In the genomic region with DNA sequence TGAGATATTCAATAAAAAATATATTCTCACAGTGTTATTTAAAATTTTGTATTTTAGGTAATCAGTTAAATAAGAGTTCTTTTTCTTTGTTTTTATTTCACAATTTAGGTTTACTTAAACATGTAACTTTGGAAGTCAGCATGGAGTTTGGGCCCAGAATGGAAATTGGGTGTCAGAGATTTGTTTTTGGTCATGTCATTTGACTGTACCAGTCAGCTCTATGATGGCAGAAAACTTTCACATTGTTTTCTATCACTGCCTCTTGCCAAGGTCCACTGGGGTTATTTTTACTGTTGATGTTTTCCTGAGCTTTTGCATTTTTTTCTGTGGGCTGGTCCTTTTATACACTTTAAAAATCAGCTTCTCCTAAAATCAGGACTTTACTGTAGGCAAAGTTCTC, we compare ENCODE assay signal across 15 cellular contexts. TPM values are rescaled to one million over a fixed set of nuclear protein-coding genes. Genes with fewer than 3 reads are reported as not detected.
A peak's percentile ranks its signal among the peaks of the same experiment; 100 is the strongest.
DNase-seq lines count a peak whose midpoint lies in the region; ATAC-seq and TF ChIP-seq lines count a peak whose summit lies in the region.
"Had no signal": no experiment of that assay in that cellular context is flagged by ENCODE, and none has a peak within 500 bp of the region (broad histone marks: within the 10 kb centered on the region; RNA-seq: fewer than 3 reads in every experiment).

No MANE protein-coding gene starts in this region.

- no peak overlapping the region for H3K4me3 Mint-ChIP-seq in activated naive CD4-positive, alpha-beta T cell treated with anti-CD3 and anti-CD28 coated beads, Interleukin-2, amount 10 ng/mL, durations not matched to agents 7 days and 5 days
- H3K4me3 Mint-ChIP-seq in osteocyte (ENCODE audit: unreplicated experiment) = no peak overlapping the region
- H3K4me3 Mint-ChIP-seq: dendritic cell treated with granulocyte-macrophage colony-stimulating factor and Interleukin-4, amounts not matched to agents 40 ng/mL and 50 ng/mL, for 4 days had no signal

- DNase-seq in activated naive CD4-positive, alpha-beta T cell treated with anti-CD3 and anti-CD28 coated beads, Interleukin-2, amount 10 ng/mL, durations not matched to agents 7 days and 5 days = no peak
- no peak for DNase-seq in activated naive CD4-positive, alpha-beta T cell treated with anti-CD3 and anti-CD28 coated beads, Interleukin-2, amount 50 U/mL, for 72 hours (ENCODE audit: low spot score in 2 of 2)
- no peak for DNase-seq in SK-N-MC (ENCODE audit: low read depth, low spot score)
- DNase-seq in osteocyte (ENCODE audit: extremely low spot score, unreplicated experiment) = no peak
- DNase-seq in substantia nigra (lab: John Stamatoyannopoulos, UW) = no peak
- no peak for DNase-seq in prostate gland (ENCODE audit: low spot score)
- no peak for DNase-seq in stimulated activated CD4-positive, alpha-beta T cell treated with anti-CD3 and anti-CD28 coated beads, Interleukin-2, amount 100 ng/mL, for 24 hours
- DNase-seq: activated gamma-delta T cell, MM.1S, NCI-H1694, NCI-H446 treated with DMSO at 0.1 percent for 48 hours had no signal

- H3K4me1 ChIP-seq in iPS-20b (ENCODE audit: insufficient read depth, low read length) (peaks cover 40% of the 10 kb centered on the region), prostate gland (replicated peaks) (no peaks in the 10 kb centered on the region)

- H3K9ac ChIP-seq in SK-N-MC (ENCODE audit: insufficient read length) = peak overlapping the region; percentile 39
- peak overlapping the region; percentile 7; the same call in 1 of the 2 replicates for H3K9ac ChIP-seq in iPS-20b (ENCODE audit: low read depth, low read length)

- H3K36me3 Mint-ChIP-seq in activated naive CD4-positive, alpha-beta T cell treated with anti-CD3 and anti-CD28 coated beads, Interleukin-2, amount 10 ng/mL, durations not matched to agents 7 days and 5 days = peaks cover 90% of the 10 kb centered on the region
- peaks cover 61 to 80% of the 10 kb centered on the region in 2 donors for H3K36me3 Mint-ChIP-seq in activated naive CD4-positive, alpha-beta T cell treated with anti-CD3 and anti-CD28 coated beads, Interleukin-2, amount 50 U/mL, for 72 hours
- peaks cover 33% of the 10 kb centered on the region for H3K36me3 Mint-ChIP-seq in osteocyte (ENCODE audit: unreplicated experiment)

- CTCF ChIA-PET in activated naive CD4-positive, alpha-beta T cell treated with anti-CD3 and anti-CD28 coated beads, Interleukin-2, amount 10 ng/mL, durations not matched to agents 7 days and 5 days (lab: Charles Lee) = interaction anchor here (1.1 to 2.1 kb wide), 4 partner anchors 27 to 337 kb away, joined by 3 to 6 read pairs (median 3); no protein-coding TSS in a partner anchor

- H3K27ac Mint-ChIP-seq in activated naive CD4-positive, alpha-beta T cell treated with anti-CD3 and anti-CD28 coated beads, Interleukin-2, amount 10 ng/mL, durations not matched to agents 7 days and 5 days = peak overlapping the region; percentile 96
- H3K27ac Mint-ChIP-seq in activated naive CD4-positive, alpha-beta T cell treated with anti-CD3 and anti-CD28 coated beads, Interleukin-2, amount 50 U/mL, for 72 hours = peak overlapping the region in 1 of 2 donors; percentile 89
- peak overlapping the region; percentile 50 for H3K27ac Mint-ChIP-seq in osteocyte (ENCODE audit: unreplicated experiment)
- H3K27ac Mint-ChIP-seq: dendritic cell treated with granulocyte-macrophage colony-stimulating factor and Interleukin-4, amounts not matched to agents 40 ng/mL and 50 ng/mL, for 4 days had no signal

- H3K36me3 ChIP-seq in SK-N-MC (ENCODE audit: insufficient read depth, low read length) (peaks cover 13% of the 10 kb centered on the region), iPS-20b (ENCODE audit: insufficient read depth, low read depth, low read length) (peaks cover 8% of the 10 kb centered on the region; the same call in 1 of the 2 replicates), prostate gland (no peaks in the 10 kb centered on the region)

- H3K9me3 Mint-ChIP-seq in activated naive CD4-positive, alpha-beta T cell treated with anti-CD3 and anti-CD28 coated beads, Interleukin-2, amount 10 ng/mL, durations not matched to agents 7 days and 5 days = peaks cover 71% of the 10 kb centered on the region
- peaks cover 23 to 55% of the 10 kb centered on the region in 2 donors for H3K9me3 Mint-ChIP-seq in activated naive CD4-positive, alpha-beta T cell treated with anti-CD3 and anti-CD28 coated beads, Interleukin-2, amount 50 U/mL, for 72 hours
- peaks cover 13% of the 10 kb centered on the region for H3K9me3 Mint-ChIP-seq in osteocyte (ENCODE audit: unreplicated experiment)
- H3K9me3 Mint-ChIP-seq: dendritic cell treated with granulocyte-macrophage colony-stimulating factor and Interleukin-4, amounts not matched to agents 40 ng/mL and 50 ng/mL, for 4 days had no signal

- H3K9me3 ChIP-seq in SK-N-MC (ENCODE audit: low read depth, low read length) = no peaks in the 10 kb centered on the region
- H3K9me3 ChIP-seq in iPS-20b (ENCODE audit: insufficient read depth, low read depth, low read length) = no peaks in the 10 kb centered on the region
- H3K9me3 ChIP-seq in prostate gland = no peaks in the 10 kb centered on the region
- H3K9me3 ChIP-seq: right atrium auricular region had no signal

- intact Hi-C loops in prostate gland (cut with DNase I) = no loop called here

- H3K4me1 Mint-ChIP-seq in activated naive CD4-positive, alpha-beta T cell treated with anti-CD3 and anti-CD28 coated beads, Interleukin-2, amount 10 ng/mL, durations not matched to agents 7 days and 5 days = peaks cover 65% of the 10 kb centered on the region
- peaks cover 22% of the 10 kb centered on the region for H3K4me1 Mint-ChIP-seq in osteocyte (ENCODE audit: unreplicated experiment)

- no peak overlapping the region for H3K4me3 ChIP-seq in SK-N-MC
- no peak overlapping the region for H3K4me3 ChIP-seq in iPS-20b (ENCODE audit: low read length)
- H3K4me3 ChIP-seq in prostate gland = no peak overlapping the region
- H3K4me3 ChIP-seq: right atrium auricular region had no signal

- H3K27ac ChIP-seq in SK-N-MC = peak overlapping the region; percentile 78
- no peak overlapping the region for H3K27ac ChIP-seq in iPS-20b (ENCODE audit: low read length)
- no peak overlapping the region for H3K27ac ChIP-seq in substantia nigra (ENCODE audit: low read depth, low read length, poor library complexity, severe bottlenecking)
- no peak overlapping the region for H3K27ac ChIP-seq in prostate gland
- H3K27ac ChIP-seq: right atrium auricular region, VCaP had no signal

- ATAC-seq in activated naive CD4-positive, alpha-beta T cell treated with anti-CD3 and anti-CD28 coated beads, Interleukin-2, amount 50 U/mL, for 72 hours = no peak

- TF ChIP-seq POLR2A in prostate gland (IDR thresholded peaks at IDR 0.05) = no peak

- TF ChIP-seq CTCF in osteocyte (IDR thresholded peaks at IDR 0.05) = no peak
- TF ChIP-seq CTCF in prostate gland (IDR thresholded peaks at IDR 0.05) = no peak

- H3K27me3 ChIP-seq in iPS-20b (ENCODE audit: insufficient read depth, low read length) (no peaks in the 10 kb centered on the region), prostate gland (replicated peaks; ENCODE audit: insufficient read depth) (no peaks in the 10 kb centered on the region)
- H3K27me3 ChIP-seq: right atrium auricular region had no signal

- H3K27me3 Mint-ChIP-seq in activated naive CD4-positive, alpha-beta T cell treated with anti-CD3 and anti-CD28 coated beads, Interleukin-2, amount 10 ng/mL, durations not matched to agents 7 days and 5 days = no peaks in the 10 kb centered on the region
- no peaks in the 10 kb centered on the region for H3K27me3 Mint-ChIP-seq in osteocyte (ENCODE audit: unreplicated experiment)
- H3K27me3 Mint-ChIP-seq: dendritic cell treated with granulocyte-macrophage colony-stimulating factor and Interleukin-4, amounts not matched to agents 40 ng/mL and 50 ng/mL, for 4 days had no signal

RNA-seq across cellular contexts. Expression of gene SLC30A7, which starts 54.4 kb away (rescaled TPM):
- 10 to 100 TPM; 39.0 to 42.2 TPM for total RNA-seq in activated naive CD4-positive, alpha-beta T cell treated with anti-CD3 and anti-CD28 coated beads, Interleukin-2, amount 50 U/mL, for 72 hours
- total RNA-seq in osteocyte (38.3 and 39.3 TPM in 2 replicates), prostate gland (10 to 100 TPM; 19.8 to 31.0 TPM)

RNA-seq across cellular contexts. Expression of gene EXTL2, which starts 55.7 kb away (rescaled TPM):
- total RNA-seq in activated naive CD4-positive, alpha-beta T cell treated with anti-CD3 and anti-CD28 coated beads, Interleukin-2, amount 50 U/mL, for 72 hours = 1 to 10 TPM; 5.3 to 9.0 TPM
- total RNA-seq in osteocyte = 32.5 and 33.6 TPM in 2 replicates
- total RNA-seq in prostate gland = 10 to 100 TPM; 11.8 to 17.5 TPM
